Comparison of ENCODE assay signal across 1 cellular context in genomic region chr1:154958681-154959447, GRCh38.
TF ChIP-seq lines count a peak whose summit lies in the region.

No MANE protein-coding gene starts in this region.

TF ChIP-seq in HepG2, 621 proteins besides CTCF, POLR2A, EP300 and RAD21:
- TF ChIP-seq ZNF136 (CRISPR knock-in tag; IDR thresholded peaks at IDR 0.05; ENCODE audit: low read depth) (no peak), AGO2 (optimal IDR thresholded peaks at IDR 0.05; ENCODE audit: low read depth, low read length) (peak; percentile 84), JUN (CRISPR knock-in tag; IDR thresholded peaks at IDR 0.05) (no peak), DZIP1 (CRISPR knock-in tag; IDR thresholded peaks at IDR 0.05) (no peak), HOXA3 (CRISPR knock-in tag; IDR thresholded peaks at IDR 0.05) (no peak), RBFOX2 (IDR thresholded peaks at IDR 0.05; ENCODE audit: low read depth, low read length) (0 out of 2 replicates have a peak, but pooled peaks have one; percentile 30)
